Comparison of ENCODE assay signal across 8 cellular contexts in the genomic region with DNA sequence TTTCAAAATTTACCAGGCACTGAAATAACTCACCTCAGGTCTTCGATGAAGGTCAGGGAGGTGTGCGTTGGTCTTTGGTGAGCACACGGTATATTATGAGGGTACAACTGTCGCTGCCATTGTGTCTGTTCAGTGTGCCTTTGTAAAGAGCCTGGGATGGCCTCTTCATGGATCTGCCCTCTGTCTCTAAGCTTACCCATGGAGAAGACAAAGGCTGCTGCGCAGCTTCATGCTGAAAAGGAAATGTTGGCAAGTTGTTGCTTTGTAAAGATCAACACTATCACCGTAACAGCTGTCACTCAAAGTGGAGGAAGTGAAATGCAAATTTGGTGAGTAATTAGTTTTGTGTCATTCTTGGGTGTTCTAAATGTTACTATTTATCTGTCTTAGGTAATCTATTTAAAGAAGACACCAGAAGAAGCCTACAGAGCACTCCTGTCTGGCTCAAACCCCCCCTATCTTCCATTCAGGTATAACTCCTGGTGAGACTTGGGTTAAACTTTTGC.
DNase-seq lines count a peak whose midpoint lies in the region; ATAC-seq and TF ChIP-seq lines count a peak whose summit lies in the region.

No MANE protein-coding gene starts in this region.

- TF ChIP-seq CTCF in GM13977 (IDR thresholded peaks at IDR 0.05; ENCODE audit: extremely low read depth, insufficient read depth, missing control alignments): peak; percentile 20

- in situ Hi-C loops in GM13977 (cut with MboI; ENCODE audit: low pct_unique_long_range_greater_than_20kb, low sequenced_read_pairs, unreplicated experiment): no loop called here

- ATAC-seq in GM21390 (IDR thresholded peaks at IDR 0.05; ENCODE audit: unreplicated experiment) (peak; percentile 96), HG03439 (IDR thresholded peaks at IDR 0.05; ENCODE audit: unreplicated experiment) (peak; percentile 79)

- peak; percentile 18 for DNase-seq in GM13977 (ENCODE audit: low spot score)
- peak; percentile 52 for DNase-seq in central memory CD4-positive, alpha-beta T cell
- no peak for DNase-seq in NCI-H345 (lab: John Stamatoyannopoulos, UW)
- DNase-seq in NCI-H2196 (lab: John Stamatoyannopoulos, UW; ENCODE audit: unreplicated experiment): no peak
- no peak for DNase-seq in hypothalamus (lab: John Stamatoyannopoulos, UW)
- DNase-seq in ecto neural progenitor cell (ENCODE audit: low spot score): no peak

Comparison
In these comparisons a context has a peak if more than half of its experiments do, and no peak if none do; other contexts are left out.
1. DNase-seq: peak in GM13977 (single experiment) and central memory CD4-positive, alpha-beta T cell (single experiment); none in NCI-H345 (single experiment), NCI-H2196 (single experiment), hypothalamus (0 of 51) and ecto neural progenitor cell (single experiment).